In genomic region chr12:123733243-123733642, GRCh38 we compare ENCODE assay signal across 23 cellular contexts. TPM values are rescaled to one million over a fixed set of nuclear protein-coding genes. Genes with fewer than 3 reads are reported as not detected.
DNase-seq lines count a peak whose midpoint lies in the region; ATAC-seq and TF ChIP-seq lines count a peak whose summit lies in the region.
"Had no signal": no experiment of that assay in that cellular context is flagged by ENCODE, and none has a peak within 500 bp of the region (broad histone marks: within the 10 kb centered on the region; RNA-seq: fewer than 3 reads in every experiment).

No MANE protein-coding gene starts in this region.

- intact Hi-C loops in activated CD4-positive, alpha-beta T cell treated with anti-CD3 and anti-CD28 coated beads for 36 hours (cut with DNase I, micrococcal nuclease): no loop called here
- intact Hi-C loops in Right ventricle myocardium superior (cut with DNase I): no loop called here

- POLR2A ChIA-PET in activated CD4-positive, alpha-beta T cell treated with anti-CD3 and anti-CD28 coated beads for 36 hours (lab: Charles Lee): interaction anchor here (0.6 kb wide), 1 partner anchor 21 kb away, joined by 4 read pairs; the partner anchor contains the start of gene ATP6V0A2

- CTCF ChIA-PET in activated CD4-positive, alpha-beta T cell treated with anti-CD3 and anti-CD28 coated beads for 36 hours (lab: Charles Lee): interaction anchor here (0.6 to 0.7 kb wide), 2 partner anchors 25 to 46 kb away, joined by 3 to 4 read pairs; no protein-coding TSS in a partner anchor

- no peak overlapping the region for H2BK15ac ChIP-seq in H9 (ENCODE audit: low read depth, low read length)

- no peak overlapping the region for H2BK5ac ChIP-seq in H9 (ENCODE audit: insufficient read length, low read length)

- DNase-seq in activated CD4-positive, alpha-beta T cell treated with anti-CD3 and anti-CD28 coated beads for 36 hours: no peak
- DNase-seq in activated CD4-positive, alpha-beta T cell treated with anti-CD3 and anti-CD28 coated beads, Interleukin-2, amount 50 U/mL, for 4 hours: no peak
- DNase-seq in stimulated activated CD4-positive, alpha-beta T cell treated with anti-CD3 and anti-CD28 coated beads, Interleukin-15, amount 100 ng/mL, for 24 hours: peak; percentile 28
- DNase-seq in stimulated activated CD4-positive, alpha-beta T cell treated with anti-CD3 and anti-CD28 coated beads, Interleukin-12 subunit alpha, Interleukin-12 subunit beta, amount 100 ng/mL, for 4 hours: no peak
- DNase-seq in mesenteric fat pad (ENCODE audit: low spot score): peak; percentile 43
- no peak for DNase-seq in H9
- no peak for DNase-seq in Peyer's patch
- no peak for DNase-seq in Right ventricle myocardium superior
- DNase-seq: ACHN; CD8-positive, alpha-beta T cell; DND-41; H7; Kasumi-1; NCI-H1417; NCI-H187; NCI-H2107; NCI-H446 treated with DMSO at 0.1 percent for 48 hours; NCI-H526 treated with DMSO at 0.1 percent for 48 hours; OCI-M1 had no signal

- no peak overlapping the region for H2AFZ ChIP-seq in H9 (ENCODE audit: low read length)

- H2BK20ac ChIP-seq in H9 (ENCODE audit: low read depth, low read length, poor library complexity, severe bottlenecking): no peak overlapping the region

- H3K9me3 Mint-ChIP-seq in activated CD4-positive, alpha-beta T cell treated with anti-CD3 and anti-CD28 coated beads for 36 hours (ENCODE audit: low read depth): no peaks in the 10 kb centered on the region
- H3K9me3 Mint-ChIP-seq in H9: no peaks in the 10 kb centered on the region
- H3K9me3 Mint-ChIP-seq: CD8-positive, alpha-beta T cell had no signal

- no peak overlapping the region for H3K4ac ChIP-seq in H9 (ENCODE audit: low read depth, low read length)

- no peak overlapping the region for H3K4me3 Mint-ChIP-seq in activated CD4-positive, alpha-beta T cell treated with anti-CD3 and anti-CD28 coated beads for 36 hours
- no peak overlapping the region for H3K4me3 Mint-ChIP-seq in H9
- H3K4me3 Mint-ChIP-seq: CD8-positive, alpha-beta T cell had no signal

- no peak overlapping the region for H2BK120ac ChIP-seq in H9 (ENCODE audit: low read depth, low read length, poor library complexity, severe bottlenecking)

- H3K56ac ChIP-seq in H9 (ENCODE audit: insufficient read length, low read depth, low read length): no peak overlapping the region

- H3K4me2 ChIP-seq in H9 (ENCODE audit: insufficient read depth, insufficient read length, low read length): no peak overlapping the region
- H3K4me2 ChIP-seq: BLaER1 treated with 17β-estradiol and CSF1 and Interleukin-3, amounts not matched to agents 10 nM and 100 nM had no signal

- H3K36me3 Mint-ChIP-seq in activated CD4-positive, alpha-beta T cell treated with anti-CD3 and anti-CD28 coated beads for 36 hours (ENCODE audit: low read depth): peaks cover 70% of the 10 kb centered on the region
- H3K36me3 Mint-ChIP-seq in H9 (ENCODE audit: insufficient read depth in 1 of 3, low read depth in 3 of 3): peaks cover 70 to 92% (median 88%) of the 10 kb centered on the region in 3 experiments; a peak in 6 of 7 replicates

- no peak overlapping the region for H3K4me3 ChIP-seq in Peyer's patch
- H3K4me3 ChIP-seq: BLaER1 treated with 17β-estradiol and CSF1 and Interleukin-3, amounts not matched to agents 10 nM and 100 nM; GM12878 had no signal

- H4K5ac ChIP-seq in H9 (ENCODE audit: insufficient read length, low read depth, low read length): no peak overlapping the region

- no peak for ATAC-seq in activated CD4-positive, alpha-beta T cell treated with anti-CD3 and anti-CD28 coated beads for 36 hours
- no peak for ATAC-seq in Right ventricle myocardium superior (ENCODE audit: poor library complexity)
- ATAC-seq: CD8-positive, alpha-beta T cell; GM12878; Right ventricle myocardium inferior had no signal

- no peak overlapping the region for H2BK12ac ChIP-seq in H9 (ENCODE audit: insufficient read length, low read depth, low read length)

- TF ChIP-seq CTCF in H9 (conservative IDR thresholded peaks at IDR 0.05) (no peak), Peyer's patch (IDR thresholded peaks at IDR 0.05) (no peak)

- no peaks in the 10 kb centered on the region for H3K79me2 ChIP-seq in H9 (ENCODE audit: insufficient read depth, low read length)

- no peak overlapping the region for H3K27ac ChIP-seq in H9 (ENCODE audit: insufficient read length, low read depth, low read length)
- no peak overlapping the region for H3K27ac ChIP-seq in Peyer's patch
- H3K27ac ChIP-seq: 22Rv1; BLaER1 treated with 17β-estradiol and CSF1 and Interleukin-3, amounts not matched to agents 10 nM and 100 nM had no signal

- no peak overlapping the region for H4K8ac ChIP-seq in H9 (replicated peaks; ENCODE audit: insufficient read length, low read depth, low read length)

- H3K9me3 ChIP-seq in H9 (ENCODE audit: control insufficient read depth, low read depth, low read length) (no peaks in the 10 kb centered on the region), Peyer's patch (no peaks in the 10 kb centered on the region)
- H3K9me3 ChIP-seq: BLaER1 treated with 17β-estradiol and CSF1 and Interleukin-3, amounts not matched to agents 10 nM and 100 nM had no signal

- H3K27me3 Mint-ChIP-seq in activated CD4-positive, alpha-beta T cell treated with anti-CD3 and anti-CD28 coated beads for 36 hours: no peaks in the 10 kb centered on the region
- no peaks in the 10 kb centered on the region for H3K27me3 Mint-ChIP-seq in H9 (ENCODE audit: low read depth)

- H3K27me3 ChIP-seq in H9 (ENCODE audit: insufficient read depth, low read length) (no peaks in the 10 kb centered on the region), Peyer's patch (no peaks in the 10 kb centered on the region)
- H3K27me3 ChIP-seq: BLaER1 treated with 17β-estradiol and CSF1 and Interleukin-3, amounts not matched to agents 10 nM and 100 nM had no signal

- H2AK5ac ChIP-seq in H9 (ENCODE audit: insufficient read length, low read length): no peak overlapping the region

- H3K36me3 ChIP-seq in Peyer's patch: peaks cover 0 to 89% (median 0%) of the 10 kb centered on the region in 3 donors

- no peak overlapping the region for H3K14ac ChIP-seq in H9 (ENCODE audit: insufficient read depth, low read length)

- H3K4me1 Mint-ChIP-seq in activated CD4-positive, alpha-beta T cell treated with anti-CD3 and anti-CD28 coated beads for 36 hours: peaks cover 23% of the 10 kb centered on the region
- no peaks in the 10 kb centered on the region for H3K4me1 Mint-ChIP-seq in H9

- H3K27ac Mint-ChIP-seq in activated CD4-positive, alpha-beta T cell treated with anti-CD3 and anti-CD28 coated beads for 36 hours: peak overlapping the region; percentile 44
- H3K27ac Mint-ChIP-seq in H9: no peak overlapping the region
- H3K27ac Mint-ChIP-seq: CD8-positive, alpha-beta T cell had no signal

- no peak for TF ChIP-seq POLR2A in Peyer's patch (IDR thresholded peaks at IDR 0.05)

- no peaks in the 10 kb centered on the region for H4K20me1 ChIP-seq in H9 (ENCODE audit: control insufficient read depth, insufficient read depth, insufficient read length)

- no peak overlapping the region for H3K23ac ChIP-seq in H9 (ENCODE audit: insufficient read length, low read depth, low read length)

- no peak overlapping the region for H3K18ac ChIP-seq in H9 (ENCODE audit: insufficient read length, low read depth, low read length)

- no CpG with 5 or more reads among the region's 10 CpGs for WGBS in H9 (ENCODE audit: extremely low coverage, insufficient read length, low lambda C conversion rate)

- H3K79me1 ChIP-seq in H9 (ENCODE audit: insufficient read depth, low read depth, low read length, poor library complexity, severe bottlenecking): no peaks in the 10 kb centered on the region

- H3T11ph ChIP-seq in H9 (ENCODE audit: low read length): no peak overlapping the region

- H3K9ac ChIP-seq in H9 (ENCODE audit: extremely low read depth, insufficient read length, low read length): no peak overlapping the region
- H3K9ac ChIP-seq: BLaER1 treated with 17β-estradiol and CSF1 and Interleukin-3, amounts not matched to agents 10 nM and 100 nM had no signal

- no peaks in the 10 kb centered on the region for H3K4me1 ChIP-seq in H9 (ENCODE audit: insufficient read depth, low read length)
- H3K4me1 ChIP-seq in Peyer's patch: no peaks in the 10 kb centered on the region

- H3K23me2 ChIP-seq in H9 (ENCODE audit: insufficient read length, low read depth, low read length, poor library complexity, severe bottlenecking): no peaks in the 10 kb centered on the region

- no peak overlapping the region for H4K91ac ChIP-seq in H9 (ENCODE audit: insufficient read length, low read depth, low read length)

RNA-seq across cellular contexts. Expression of gene ATP6V0A2, which starts 21.1 kb away (rescaled TPM):
- total RNA-seq in activated CD4-positive, alpha-beta T cell treated with anti-CD3 and anti-CD28 coated beads for 36 hours: 10 to 100 TPM; 71.9 to 79.1 TPM
- 33.3 TPM for total RNA-seq in mesenteric fat pad
- total RNA-seq in H9 (2021): 56.9 and 58.0 TPM in 2 replicates
- 10 to 100 TPM; 15.7 to 53.5 (median 32.9) TPM for total RNA-seq in Peyer's patch
- 9.8 TPM for total RNA-seq in Right ventricle myocardium superior

RNA-seq across cellular contexts. Expression of gene DNAH10, which starts 28.9 kb away (rescaled TPM):
- total RNA-seq in activated CD4-positive, alpha-beta T cell treated with anti-CD3 and anti-CD28 coated beads for 36 hours: under 1 TPM; 0.16 to 0.37 TPM
- total RNA-seq in mesenteric fat pad (0.51 TPM), H9 (2021) (0.17 and 0.22 TPM in 2 replicates), Peyer's patch (1 to 10 TPM in 1 of 4 donors, under 1 TPM in 3; under 0.01 to 1.7 (median 0.28) TPM), Right ventricle myocardium superior (0.08 TPM)

Comparison
In these comparisons a context has a peak if more than half of its experiments do, and no peak if none do; other contexts are left out.
1. DNase-seq: peak in stimulated activated CD4-positive, alpha-beta T cell treated with anti-CD3 and anti-CD28 coated beads, Interleukin-15, amount 100 ng/mL, for 24 hours (single experiment) and mesenteric fat pad (single experiment); none in activated CD4-positive, alpha-beta T cell treated with anti-CD3 and anti-CD28 coated beads for 36 hours (single experiment), activated CD4-positive, alpha-beta T cell treated with anti-CD3 and anti-CD28 coated beads, Interleukin-2, amount 50 U/mL, for 4 hours (0 of 2), stimulated activated CD4-positive, alpha-beta T cell treated with anti-CD3 and anti-CD28 coated beads, Interleukin-12 subunit alpha, Interleukin-12 subunit beta, amount 100 ng/mL, for 4 hours (single experiment), H9 (single experiment), Peyer's patch (0 of 3) and Right ventricle myocardium superior (single experiment).